ENCODE assay signal across 19 cellular contexts in the genomic region with DNA sequence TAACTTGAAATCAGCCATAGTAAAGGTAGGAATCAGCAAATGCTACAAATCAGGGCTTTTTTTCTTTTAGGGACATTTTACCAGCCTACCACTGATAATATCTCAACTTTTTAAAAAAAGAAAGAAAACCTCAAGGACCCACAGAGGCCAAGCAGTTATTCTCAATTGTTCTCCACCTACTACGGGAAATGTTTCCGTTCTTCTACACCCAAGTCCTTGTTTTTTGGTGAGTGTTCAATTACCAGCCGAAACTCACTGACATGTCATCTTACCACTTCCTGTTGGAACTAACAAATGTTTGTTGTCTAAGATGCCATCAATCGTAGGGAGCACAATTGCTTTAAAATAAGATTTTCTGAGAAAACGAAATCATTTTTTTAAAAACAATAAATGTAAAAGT. TPM values are rescaled to one million over a fixed set of nuclear protein-coding genes. Genes with fewer than 3 reads are reported as not detected.
DNase-seq lines count a peak whose midpoint lies in the region; ATAC-seq, FAIRE-seq and TF ChIP-seq lines count a peak whose summit lies in the region.
"Had no signal": no experiment of that assay in that cellular context is flagged by ENCODE, and none has a peak within 500 bp of the region (broad histone marks: within the 10 kb centered on the region; RNA-seq: fewer than 3 reads in every experiment).

No MANE protein-coding gene starts in this region.

- peak overlapping the region; percentile 97 for H3K27ac Mint-ChIP-seq in activated CD4-positive, alpha-beta T cell treated with anti-CD3 and anti-CD28 coated beads for 36 hours
- H3K27ac Mint-ChIP-seq in activated CD8-positive, alpha-beta T cell treated with anti-CD3 and anti-CD28 coated beads for 36 hours, result peak overlapping the region; percentile 46
- H3K27ac Mint-ChIP-seq in immature natural killer cell, result peak overlapping the region in 4 of 6 donors; percentile 45 to 89 (median 54)
- H3K27ac Mint-ChIP-seq: CD14-positive monocyte had no signal

- intact Hi-C loops in activated CD4-positive, alpha-beta T cell treated with anti-CD3 and anti-CD28 coated beads for 36 hours (cut with DNase I, micrococcal nuclease), result loop anchor here in 1 of 2 experiments (1.0 to 10.0 kb wide), 3 partner anchors 155 to 1507 kb away; partner anchors contain the start of gene CCDC6
- intact Hi-C loops in activated CD8-positive, alpha-beta T cell treated with anti-CD3 and anti-CD28 coated beads for 36 hours (cut with micrococcal nuclease), result no loop called here

- H3K27me3 Mint-ChIP-seq in activated CD4-positive, alpha-beta T cell treated with anti-CD3 and anti-CD28 coated beads for 36 hours, result no peaks in the 10 kb centered on the region
- H3K27me3 Mint-ChIP-seq in activated CD8-positive, alpha-beta T cell treated with anti-CD3 and anti-CD28 coated beads for 36 hours, result peaks cover 11% of the 10 kb centered on the region
- peaks cover 0 to 11% (median 0%) of the 10 kb centered on the region in 3 donors for H3K27me3 Mint-ChIP-seq in immature natural killer cell (ENCODE audit: low read depth in 3 of 3)

- no peak for DNase-seq in activated CD4-positive, alpha-beta T cell treated with anti-CD3 and anti-CD28 coated beads for 36 hours
- DNase-seq in activated CD4-positive, alpha-beta T cell treated with anti-CD3 and anti-CD28 coated beads, Interleukin-2, amount 50 U/mL, for 48 hours, result no peak
- no peak for DNase-seq in activated CD8-positive, alpha-beta T cell treated with anti-CD3 and anti-CD28 coated beads for 36 hours
- DNase-seq in immature natural killer cell (peak; percentile 11 to 31 (median 13)), HUDEP-2 (lab: John Stamatoyannopoulos, UW; ENCODE audit: unreplicated experiment in 76 of 76) (no peak), HPDE6-E6E7 (ENCODE audit: extremely low spot score) (no peak), GM12892 (ENCODE audit: insufficient read length) (no peak)
- DNase-seq: activated CD4-positive, alpha-beta T cell treated with anti-CD3 and anti-CD28 coated beads, Interleukin-2, amount 50 U/mL, for 1 hour; gastrocnemius medialis; NCI-H1092 treated with DMSO at 0.1 percent for 48 hours; NCI-H2171 treated with DMSO at 0.1 percent for 48 hours; posterior cingulate gyrus; T1000; upper lobe of left lung had no signal

- peaks cover 76% of the 10 kb centered on the region for H3K4me1 Mint-ChIP-seq in activated CD4-positive, alpha-beta T cell treated with anti-CD3 and anti-CD28 coated beads for 36 hours
- peaks cover 42% of the 10 kb centered on the region for H3K4me1 Mint-ChIP-seq in activated CD8-positive, alpha-beta T cell treated with anti-CD3 and anti-CD28 coated beads for 36 hours (ENCODE audit: low read depth)
- H3K4me1 Mint-ChIP-seq in immature natural killer cell, result peaks cover 30 to 42% of the 10 kb centered on the region in 2 donors

- POLR2A ChIA-PET in activated CD4-positive, alpha-beta T cell treated with anti-CD3 and anti-CD28 coated beads for 36 hours (lab: Charles Lee), result no interaction called here
- POLR2A ChIA-PET in activated CD8-positive, alpha-beta T cell treated with anti-CD3 and anti-CD28 coated beads for 36 hours (lab: Charles Lee), result no interaction called here

- peaks cover 10% of the 10 kb centered on the region for H3K9me3 Mint-ChIP-seq in activated CD4-positive, alpha-beta T cell treated with anti-CD3 and anti-CD28 coated beads for 36 hours (ENCODE audit: low read depth)
- no peaks in the 10 kb centered on the region for H3K9me3 Mint-ChIP-seq in activated CD8-positive, alpha-beta T cell treated with anti-CD3 and anti-CD28 coated beads for 36 hours
- peaks cover 0 to 3% (median 0%) of the 10 kb centered on the region in 6 donors for H3K9me3 Mint-ChIP-seq in immature natural killer cell

- TF ChIP-seq CTCF in activated CD8-positive, alpha-beta T cell treated with anti-CD3 and anti-CD28 coated beads for 36 hours (IDR thresholded peaks at IDR 0.05), result no peak

- H3K36me3 Mint-ChIP-seq in activated CD4-positive, alpha-beta T cell treated with anti-CD3 and anti-CD28 coated beads for 36 hours (ENCODE audit: low read depth), result peaks cover 10% of the 10 kb centered on the region
- H3K36me3 Mint-ChIP-seq in activated CD8-positive, alpha-beta T cell treated with anti-CD3 and anti-CD28 coated beads for 36 hours (ENCODE audit: low read depth), result no peaks in the 10 kb centered on the region
- no peaks in the 10 kb centered on the region for H3K36me3 Mint-ChIP-seq in immature natural killer cell
- H3K36me3 Mint-ChIP-seq: CD14-positive monocyte had no signal

- TF ChIP-seq POLR2A in GM12892 (IDR thresholded peaks at IDR 0.05; ENCODE audit: low read depth, low read length), result no peak

- no peak for FAIRE-seq in GM12892 (lab: Jason Lieb, UNC)
- FAIRE-seq: endometrium, GM12878 had no signal

- peak; percentile 52 for ATAC-seq in activated CD4-positive, alpha-beta T cell treated with anti-CD3 and anti-CD28 coated beads for 36 hours
- ATAC-seq in HG03432 (IDR thresholded peaks at IDR 0.05; ENCODE audit: unreplicated experiment), result peak; percentile 23
- peak; percentile 51 for ATAC-seq in activated CD8-positive, alpha-beta T cell treated with anti-CD3 and anti-CD28 coated beads for 36 hours
- ATAC-seq: gastrocnemius medialis, GM12878, Right ventricle myocardium inferior had no signal

- H3K4me3 Mint-ChIP-seq in activated CD4-positive, alpha-beta T cell treated with anti-CD3 and anti-CD28 coated beads for 36 hours, result peak overlapping the region; percentile 76
- peak overlapping the region; percentile 22 for H3K4me3 Mint-ChIP-seq in activated CD8-positive, alpha-beta T cell treated with anti-CD3 and anti-CD28 coated beads for 36 hours
- H3K4me3 Mint-ChIP-seq in immature natural killer cell, result peak overlapping the region; percentile 18 to 52 (median 29)
- H3K4me3 Mint-ChIP-seq: CD14-positive monocyte had no signal

- CTCF ChIA-PET in activated CD4-positive, alpha-beta T cell treated with anti-CD3 and anti-CD28 coated beads for 36 hours (lab: Charles Lee), result interaction anchor here (0.8 to 1.3 kb wide), 2 partner anchors 9 to 283 kb away, joined by 3 to 4 read pairs; no protein-coding TSS in a partner anchor
- CTCF ChIA-PET in activated CD8-positive, alpha-beta T cell treated with anti-CD3 and anti-CD28 coated beads for 36 hours (lab: Charles Lee), result no interaction called here

RNA-seq across cellular contexts. Expression of gene CDK1, which starts 50.2 kb away (rescaled TPM):
- 100 to 1,000 TPM in 1 of 2 experiments, 10 to 100 TPM in 1; 88.5 to 138 TPM for total RNA-seq in activated CD4-positive, alpha-beta T cell treated with anti-CD3 and anti-CD28 coated beads for 36 hours
- total RNA-seq in activated CD8-positive, alpha-beta T cell treated with anti-CD3 and anti-CD28 coated beads for 36 hours, result 100 to 1,000 TPM; 108 to 112 TPM
- 1 to 10 TPM; 1.1 to 8.3 (median 2.9) TPM for polyA plus RNA-seq in immature natural killer cell
- 71.5 TPM for polyA plus RNA-seq in GM12892 (2012; ENCODE audit: missing spikeins)

Comparison
In these comparisons a context has a peak if more than half of its experiments do, and no peak if none do; other contexts are left out.
1. DNase-seq: peak in immature natural killer cell (3 of 3); none in activated CD4-positive, alpha-beta T cell treated with anti-CD3 and anti-CD28 coated beads for 36 hours (single experiment), activated CD4-positive, alpha-beta T cell treated with anti-CD3 and anti-CD28 coated beads, Interleukin-2, amount 50 U/mL, for 48 hours (0 of 2), activated CD8-positive, alpha-beta T cell treated with anti-CD3 and anti-CD28 coated beads for 36 hours (single experiment), HUDEP-2 (0 of 76), HPDE6-E6E7 (single experiment) and GM12892 (single experiment).
2. H3K27ac Mint-ChIP-seq: peak in every context shown above with its lines; median percentile 97 in activated CD4-positive, alpha-beta T cell treated with anti-CD3 and anti-CD28 coated beads for 36 hours; 54 in immature natural killer cell; 46 in activated CD8-positive, alpha-beta T cell treated with anti-CD3 and anti-CD28 coated beads for 36 hours.
3. H3K4me3 Mint-ChIP-seq: peak in every context shown above with its lines; median percentile 76 in activated CD4-positive, alpha-beta T cell treated with anti-CD3 and anti-CD28 coated beads for 36 hours; 29 in immature natural killer cell; 22 in activated CD8-positive, alpha-beta T cell treated with anti-CD3 and anti-CD28 coated beads for 36 hours.
4. Peak in every context shown above with its lines, with median percentiles within 50 percentile points of each other: ATAC-seq.